8 cellular contexts compared by ENCODE assay signal in genomic region chr11:32584921-32585320, GRCh38. TPM values are rescaled to one million over a fixed set of nuclear protein-coding genes. Genes with fewer than 3 reads are reported as not detected.
A peak's percentile ranks its signal among the peaks of the same experiment; 100 is the strongest.
DNase-seq lines count a peak whose midpoint lies in the region; ATAC-seq and TF ChIP-seq lines count a peak whose summit lies in the region.

No MANE protein-coding gene starts in this region.

- peaks cover 49% of the 10 kb centered on the region for H3K79me2 ChIP-seq in OCI-LY1 (ENCODE audit: insufficient read depth, low read length)

- peaks cover 45% of the 10 kb centered on the region for H3K4me1 ChIP-seq in CD8-positive, alpha-beta memory T cell (ENCODE audit: insufficient read depth, low read length)
- H3K4me1 ChIP-seq in OCI-LY1 (ENCODE audit: insufficient read depth, low read length, severe bottlenecking) (peaks cover 25% of the 10 kb centered on the region), endocrine pancreas (ENCODE audit: control insufficient read depth, insufficient read depth, low read length) (no peaks in the 10 kb centered on the region)

- peak overlapping the region; percentile 85 for H3K27ac ChIP-seq in CD8-positive, alpha-beta memory T cell (ENCODE audit: low read depth, low read length)
- H3K27ac ChIP-seq in OCI-LY1 (ENCODE audit: low read depth, low read length, poor library complexity, severe bottlenecking) = no peak overlapping the region

- H3K36me3 Mint-ChIP-seq in CD8-positive, alpha-beta memory T cell = peaks cover 1 to 43% (median 3%) of the 10 kb centered on the region in 3 donors
- peaks cover 5% of the 10 kb centered on the region for H3K36me3 Mint-ChIP-seq in neural crest cell (ENCODE audit: low read depth)

- H2AFZ ChIP-seq in OCI-LY1 (ENCODE audit: low read length) = no peak overlapping the region

- no peaks in the 10 kb centered on the region for H3F3A ChIP-seq in OCI-LY1 (ENCODE audit: insufficient read depth, low read length)

- peaks cover 45 to 61% (median 55%) of the 10 kb centered on the region in 3 donors for H3K4me1 Mint-ChIP-seq in CD8-positive, alpha-beta memory T cell
- peaks cover 34% of the 10 kb centered on the region for H3K4me1 Mint-ChIP-seq in neural crest cell

- no peaks in the 10 kb centered on the region for H3K27me3 ChIP-seq in CD8-positive, alpha-beta memory T cell (ENCODE audit: insufficient read depth, low read length, poor library complexity, severe bottlenecking)
- H3K27me3 ChIP-seq in OCI-LY1 (ENCODE audit: insufficient read depth, low read length) (no peaks in the 10 kb centered on the region), endocrine pancreas (ENCODE audit: control insufficient read depth, insufficient read depth, low read length) (no peaks in the 10 kb centered on the region)

- ATAC-seq in HG03442 (IDR thresholded peaks at IDR 0.05; ENCODE audit: unreplicated experiment) = no peak

- 0 out of 2 replicates have a peak, but pooled peaks cover 2% of the 10 kb centered on the region for H4K20me1 ChIP-seq in OCI-LY1 (ENCODE audit: insufficient read depth, low read length)

- peaks cover 16% of the 10 kb centered on the region for H3K36me3 ChIP-seq in CD8-positive, alpha-beta memory T cell (ENCODE audit: insufficient read depth, low read length)
- H3K36me3 ChIP-seq in OCI-LY1 (ENCODE audit: insufficient read depth, low read length) = peaks cover 36% of the 10 kb centered on the region
- peaks cover 2% of the 10 kb centered on the region for H3K36me3 ChIP-seq in endocrine pancreas (ENCODE audit: control insufficient read depth, insufficient read depth, low read length)

- no peaks in the 10 kb centered on the region for H3K9me3 ChIP-seq in CD8-positive, alpha-beta memory T cell (ENCODE audit: low read length)
- no peaks in the 10 kb centered on the region for H3K9me3 ChIP-seq in OCI-LY1 (ENCODE audit: low read length)
- H3K9me3 ChIP-seq in endocrine pancreas (ENCODE audit: control insufficient read depth, low read length) = no peaks in the 10 kb centered on the region

- CTCF ChIA-PET in CD8-positive, alpha-beta memory T cell (lab: Charles Lee) = no interaction called here

- POLR2A ChIA-PET in CD8-positive, alpha-beta memory T cell (lab: Charles Lee) = no interaction called here

- H3K27me3 Mint-ChIP-seq in CD8-positive, alpha-beta memory T cell = peaks cover 0 to 5% of the 10 kb centered on the region in 2 donors
- H3K27me3 Mint-ChIP-seq in neural crest cell (ENCODE audit: low read depth) = no peaks in the 10 kb centered on the region

- peak overlapping the region; percentile 92 to 99 (median 98) for H3K4me3 Mint-ChIP-seq in CD8-positive, alpha-beta memory T cell
- peak overlapping the region; percentile 97 for H3K4me3 Mint-ChIP-seq in neural crest cell

- H3K9me3 Mint-ChIP-seq in CD8-positive, alpha-beta memory T cell = no peaks in the 10 kb centered on the region
- H3K9me3 Mint-ChIP-seq in neural crest cell = no peaks in the 10 kb centered on the region

- peak overlapping the region; percentile 76 to 99 (median 97) for H3K27ac Mint-ChIP-seq in CD8-positive, alpha-beta memory T cell
- no peak overlapping the region for H3K27ac Mint-ChIP-seq in neural crest cell (ENCODE audit: unreplicated experiment)

- peak overlapping the region; percentile 97 for H3K4me2 ChIP-seq in OCI-LY1 (ENCODE audit: low read length)

- H3K4me3 ChIP-seq in CD8-positive, alpha-beta memory T cell (ENCODE audit: low read length) = peak overlapping the region; percentile 83
- peak overlapping the region; percentile 72 for H3K4me3 ChIP-seq in OCI-LY1 (ENCODE audit: low read depth, low read length, poor library complexity, severe bottlenecking)
- H3K4me3 ChIP-seq in endocrine pancreas (ENCODE audit: control insufficient read depth, insufficient read depth, low read length) = peak overlapping the region; percentile 88

- TF ChIP-seq CTCF in OCI-LY1 (IDR thresholded peaks at IDR 0.05; ENCODE audit: low read length) = no peak
- no peak for TF ChIP-seq CTCF in neural crest cell (conservative IDR thresholded peaks at IDR 0.05)

- DNase-seq in CD8-positive, alpha-beta memory T cell = no peak
- DNase-seq in neural crest cell (ENCODE audit: low read depth, low spot score) (no peak), DMS53 treated with DMSO at 0.1 percent for 48 hours (lab: John Stamatoyannopoulos, UW; ENCODE audit: unreplicated experiment) (no peak), 8988T (no peak), NCI-H1092 (lab: John Stamatoyannopoulos, UW) (no peak)

- no peaks in the 10 kb centered on the region for H3K9me2 ChIP-seq in OCI-LY1 (ENCODE audit: low read depth, low read length)

- H3K9ac ChIP-seq in OCI-LY1 (ENCODE audit: low read length) = peak overlapping the region; percentile 77
- H3K9ac ChIP-seq in endocrine pancreas (ENCODE audit: control insufficient read depth, insufficient read depth, low read length) = no peak overlapping the region

RNA-seq across cellular contexts. Expression of gene EIF3M, which starts 1.3 kb away (rescaled TPM):
- 100 to 1,000 TPM; 409 to 419 TPM for total RNA-seq in CD8-positive, alpha-beta memory T cell
- polyA plus RNA-seq in CD8-positive, alpha-beta memory T cell = 229 TPM
- total RNA-seq in neural crest cell = 282 and 298 TPM in 2 replicates
